In the genomic region with DNA sequence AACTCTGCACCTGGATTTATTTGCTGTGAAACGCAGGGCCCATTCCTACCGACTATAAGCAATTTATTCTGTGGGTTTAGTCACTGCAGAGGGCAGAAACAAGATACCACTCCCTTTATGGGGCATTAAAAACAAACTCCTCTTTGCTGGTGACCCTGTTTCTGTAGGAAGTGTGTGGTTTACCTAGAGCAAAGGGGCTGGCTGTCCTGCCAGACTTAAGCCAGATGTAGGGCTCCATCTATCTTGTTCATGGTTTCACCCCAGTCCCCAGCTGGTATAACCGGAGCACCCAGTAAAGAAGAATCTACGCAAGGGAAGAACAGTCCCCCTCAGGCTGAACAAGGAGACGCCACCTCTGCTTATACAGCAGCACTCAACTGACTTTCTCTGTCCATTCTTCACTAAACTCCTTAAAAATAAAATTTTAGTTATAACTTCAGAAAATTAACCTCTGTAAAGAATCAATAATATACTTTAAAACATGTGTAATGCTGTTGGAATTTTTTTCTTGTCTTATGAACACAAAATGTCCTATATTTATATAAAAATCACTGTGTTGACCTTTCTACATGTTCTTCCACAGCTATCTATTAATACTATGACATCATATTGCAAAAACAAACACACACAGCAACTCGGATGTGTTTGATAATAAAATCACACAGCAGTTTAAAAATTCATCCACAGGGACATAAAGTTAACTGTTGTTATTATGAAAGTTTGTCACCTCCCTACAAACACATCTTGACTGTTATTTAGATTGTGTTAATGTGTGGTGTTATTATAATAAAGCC, we compare ENCODE assay signal across 29 cellular contexts.
"Had no signal": no experiment of that assay in that cellular context is flagged by ENCODE, and none has a peak within 500 bp of the region (broad histone marks: within the 10 kb centered on the region; RNA-seq: fewer than 3 reads in every experiment).

No MANE protein-coding gene starts in this region.

- H3K9me3 ChIP-seq: ascending aorta, body of pancreas had no signal

- H3K27me3 ChIP-seq: ascending aorta, body of pancreas had no signal

- H3K4me3 Mint-ChIP-seq: activated CD4-positive, alpha-beta memory T cell treated with anti-CD3 and anti-CD28 coated beads for 36 hours; activated CD4-positive, alpha-beta T cell treated with anti-CD3 and anti-CD28 coated beads, Interleukin-2, amount 10 ng/mL, durations not matched to agents 7 days and 5 days; activated naive CD4-positive, alpha-beta T cell treated with anti-CD3 and anti-CD28 coated beads, Interleukin-2, amount 50 U/mL, for 24 hours; activated T-cell treated with anti-CD3 and anti-CD28 coated beads, Interleukin-2, amount 50 U/mL, for 72 hours; T-cell had no signal

- H3K9me3 Mint-ChIP-seq: activated CD4-positive, alpha-beta memory T cell treated with anti-CD3 and anti-CD28 coated beads for 36 hours; activated CD4-positive, alpha-beta T cell treated with anti-CD3 and anti-CD28 coated beads, Interleukin-2, amount 10 ng/mL, durations not matched to agents 7 days and 5 days; activated naive CD4-positive, alpha-beta T cell treated with anti-CD3 and anti-CD28 coated beads, Interleukin-2, amount 50 U/mL, for 24 hours; activated T-cell treated with anti-CD3 and anti-CD28 coated beads, Interleukin-2, amount 50 U/mL, for 72 hours; activated T-helper 2 cell treated with anti-CD3 and anti-CD28 coated beads, Interferon-gamma antibody, Interleukin-2, Interleukin-4, amounts not matched to agents 10 μg/mL and 5 μg/mL and 100 μg/mL, durations not matched to agents 14 hours and 24 hours and 36 hours; T-cell had no signal

- H3K36me3 Mint-ChIP-seq: activated CD4-positive, alpha-beta memory T cell treated with anti-CD3 and anti-CD28 coated beads for 36 hours; activated naive CD4-positive, alpha-beta T cell treated with anti-CD3 and anti-CD28 coated beads, Interleukin-2, amount 50 U/mL, for 24 hours had no signal

- H3K4me1 ChIP-seq: ascending aorta had no signal

- H3K27ac ChIP-seq: ascending aorta, body of pancreas, KMS-11, SK-N-MC had no signal

- H3K9ac ChIP-seq: KMS-11 had no signal

- H3K4me3 ChIP-seq: ascending aorta, body of pancreas, SK-N-MC had no signal

- H3K4me2 ChIP-seq: KMS-11 had no signal

- DNase-seq: activated CD4-positive, alpha-beta memory T cell treated with anti-CD3 and anti-CD28 coated beads for 36 hours; activated CD4-positive, alpha-beta T cell treated with anti-CD3 and anti-CD28 coated beads, Interleukin-2, amount 10 ng/mL, durations not matched to agents 7 days and 5 days; activated CD4-positive, CD25-positive, alpha-beta regulatory T cell; activated CD8-positive, alpha-beta memory T cell treated with anti-CD3 and anti-CD28 coated beads for 24 hours; activated T-cell treated with anti-CD3 and anti-CD28 coated beads for 4 hours; activated T-cell treated with anti-CD3 and anti-CD28 coated beads, Interleukin-2, amount 50 U/mL, for 72 hours; body of pancreas; central memory CD4-positive, alpha-beta T cell; NCI-H1048; NCI-H146; NCI-H187 treated with DMSO at 0.1 percent for 48 hours; NCI-H2081 treated with DMSO at 0.1 percent for 48 hours; NCI-H345; NCI-H510A; NCI-H526 treated with DMSO at 0.1 percent for 48 hours; NCI-H82; NK-92 treated with Interleukin-12 subunit alpha and Interleukin-12 subunit beta, amount 100 ng/mL, for 24 hours; OCI-M1; RPMI8226; T-cell; T-helper 2 cell; T1000 had no signal

- ATAC-seq: activated T-cell treated with anti-CD3 and anti-CD28 coated beads, Interleukin-2, amount 50 U/mL, for 72 hours; body of pancreas; Panc1; Right ventricle myocardium inferior; T-cell had no signal

- H3K36me3 ChIP-seq: ascending aorta had no signal

- H3K27ac Mint-ChIP-seq: activated CD4-positive, alpha-beta memory T cell treated with anti-CD3 and anti-CD28 coated beads for 36 hours; activated CD4-positive, alpha-beta T cell treated with anti-CD3 and anti-CD28 coated beads, Interleukin-2, amount 10 ng/mL, durations not matched to agents 7 days and 5 days; activated naive CD4-positive, alpha-beta T cell treated with anti-CD3 and anti-CD28 coated beads, Interleukin-2, amount 50 U/mL, for 24 hours; activated T-cell treated with anti-CD3 and anti-CD28 coated beads, Interleukin-2, amount 50 U/mL, for 72 hours; activated T-helper 2 cell treated with anti-CD3 and anti-CD28 coated beads, Interferon-gamma antibody, Interleukin-2, Interleukin-4, amounts not matched to agents 10 μg/mL and 5 μg/mL and 100 μg/mL, durations not matched to agents 14 hours and 24 hours and 36 hours; T-cell had no signal
